Comparison of ENCODE assay signal across 9 cellular contexts in the genomic region with DNA sequence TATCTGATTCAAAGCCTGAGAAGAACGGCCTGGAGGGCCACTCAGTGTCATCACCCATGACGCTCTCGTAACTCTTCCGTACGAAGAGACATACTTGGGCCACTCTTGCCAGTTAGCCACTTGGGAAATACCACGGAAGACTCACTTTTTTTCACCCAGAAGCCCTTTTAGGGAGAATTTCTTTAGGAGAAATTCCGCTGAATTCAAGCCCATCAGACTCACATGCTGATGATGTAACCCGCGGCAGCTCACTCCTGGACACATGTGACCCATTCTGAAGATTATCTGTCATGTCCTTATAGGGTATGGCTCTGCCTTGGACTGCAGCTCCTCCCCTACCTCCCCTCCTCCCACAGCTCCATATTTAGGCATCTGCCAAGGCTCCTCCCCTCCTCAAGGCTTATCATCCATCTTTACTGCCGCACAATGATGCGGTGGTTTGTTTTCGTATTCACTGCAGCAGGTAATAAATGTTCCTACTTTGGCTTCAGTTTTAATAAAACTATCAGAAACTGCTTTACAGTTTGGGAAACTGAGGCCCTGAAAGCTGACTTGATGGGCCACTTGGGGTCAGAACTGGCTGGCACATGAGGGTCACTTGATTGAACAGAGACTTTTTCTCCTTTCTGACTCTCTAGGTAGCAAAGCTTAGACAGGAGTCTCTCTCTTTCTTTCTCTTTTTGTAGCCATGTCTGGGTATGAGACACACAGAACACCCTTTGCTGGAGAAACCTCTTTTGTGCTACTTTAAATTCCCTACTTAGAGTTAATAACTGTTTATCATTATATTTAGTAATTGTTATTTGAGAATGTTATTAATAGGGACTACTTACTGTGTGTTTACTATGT. TPM values are rescaled to one million over a fixed set of nuclear protein-coding genes. Genes with fewer than 3 reads are reported as not detected.
DNase-seq lines count a peak whose midpoint lies in the region; ATAC-seq, FAIRE-seq and TF ChIP-seq lines count a peak whose summit lies in the region.
"Had no signal": no experiment of that assay in that cellular context is flagged by ENCODE, and none has a peak within 500 bp of the region (broad histone marks: within the 10 kb centered on the region; RNA-seq: fewer than 3 reads in every experiment).

No MANE protein-coding gene starts in this region.

- H3K4me3 ChIP-seq in GM12878 = no peak overlapping the region

- BruUV-seq in GM12878 (replicated peaks; lab: Mats Ljungman, UMichigan) = no TSS peak

- peaks cover 79% of the 10 kb centered on the region for H3K79me2 ChIP-seq in GM12878 (ENCODE audit: control insufficient read depth, insufficient read depth, low read length)

- intact Hi-C loops in GM12878 (cut with micrococcal nuclease; ENCODE audit: unreplicated experiment) = no loop called here

- H3K9me3 Mint-ChIP-seq in WTC11 = no peaks in the 10 kb centered on the region

- H3K27ac Mint-ChIP-seq in WTC11 = peak overlapping the region; percentile 53

- H3K4me2 ChIP-seq in GM12878 (ENCODE audit: control insufficient read depth, insufficient read depth) = no peak overlapping the region

- no peaks in the 10 kb centered on the region for H3K27me3 Mint-ChIP-seq in WTC11 (ENCODE audit: low read depth)

- H3K4me1 ChIP-seq in GM12878 (ENCODE audit: control insufficient read depth, insufficient read depth, low read length) = peaks cover 5% of the 10 kb centered on the region; the same call in 1 of the 2 replicates

- WGBS in GM12878 (ENCODE audit: insufficient coverage, insufficient replicate concordance, low lambda C conversion rate, missing lambda C conversion rate) = 82% methylated on average over 12 of the region's 12 CpGs

- in situ Hi-C loops in GM12878 (cut with MboI) = no loop called here

- peak; percentile 96 for ATAC-seq in WTC11
- peak; percentile 50 for ATAC-seq in GM12878
- ATAC-seq in HG02623 (IDR thresholded peaks at IDR 0.05; ENCODE audit: unreplicated experiment) = no peak
- no peak for ATAC-seq in HG03342 (IDR thresholded peaks at IDR 0.05; ENCODE audit: unreplicated experiment)

- H3K36me3 ChIP-seq in GM12878 (ENCODE audit: control insufficient read depth in 2 of 2, insufficient read depth in 2 of 2, low read length in 1 of 2) = peaks cover 21 to 60% of the 10 kb centered on the region in 2 experiments

- TF ChIP-seq CTCF in WTC11 (IDR thresholded peaks at IDR 0.05) (no peak), GM12878 (IDR thresholded peaks at IDR 0.05 in 2 of 3, conservative IDR thresholded peaks at IDR 0.05 in 1 of 3; ENCODE audit: control insufficient read depth in 2 of 3, extremely low read depth in 1 of 3, insufficient read depth in 1 of 3, low read depth in 3 of 3, low read length in 3 of 3) (no peak)

- 0 out of 2 replicates have a peak, but pooled peaks cover 7% of the 10 kb centered on the region for H3K4me1 Mint-ChIP-seq in WTC11

- CTCF ChIA-PET in WTC11 (lab: Charles Lee) (interaction anchor here (1.0 kb wide), 1 partner anchor 86 kb away, joined by 4 read pairs; no protein-coding TSS in a partner anchor), GM12878 (lab: Yijun Ruan, JAX) (interaction anchor here (1.0 kb wide), 1 partner anchor 87 kb away, joined by 3 read pairs; no protein-coding TSS in a partner anchor)

- SMC1A ChIA-PET in GM12878 (lab: Charles Lee; ENCODE audit: uncharacterized antibody, unreplicated experiment) = interaction anchor here (1.1 to 1.9 kb wide), 3 partner anchors 10 to 69 kb away, joined by 5 to 7 read pairs (median 5); no protein-coding TSS in a partner anchor

- 0 out of 2 replicates have a peak, but pooled peaks have one; percentile 31 for TF ChIP-seq POLR2A in GM12878 (IDR thresholded peaks at IDR 0.05; ENCODE audit: low read depth, low read length)

- POLR2A ChIA-PET in WTC11 (lab: Charles Lee) = no interaction called here
- POLR2A ChIA-PET in GM12878 (lab: Charles Lee) = interaction anchor here (0.6 kb wide), 1 partner anchor 9 kb away, joined by 3 read pairs; no protein-coding TSS in a partner anchor

- RAD21 ChIA-PET in GM12878 (lab: Charles Lee; ENCODE audit: unreplicated experiment) = no interaction called here

- no peak overlapping the region for H3K4me3 Mint-ChIP-seq in WTC11

- H3K27me3 ChIP-seq in GM12878 (replicated peaks in 1 of 2; ENCODE audit: control insufficient read depth in 2 of 2, insufficient read depth in 2 of 2, low read length in 1 of 2) = no peaks in the 10 kb centered on the region

- no peak for TF ChIP-seq RAD21 in GM12878 (IDR thresholded peaks at IDR 0.05; ENCODE audit: insufficient read depth, low read depth, low read length)

- H3K9ac ChIP-seq in GM12878 (ENCODE audit: control insufficient read depth, insufficient read depth, low read length) = no peak overlapping the region

- H4K20me1 ChIP-seq in GM12878 (ENCODE audit: control insufficient read depth, insufficient read depth) = peaks cover 11% of the 10 kb centered on the region

- DNase-seq in GM19239 (ENCODE audit: insufficient read length, low spot score) (no peak), WTC11 (ENCODE audit: low spot score) (no peak), GM12878 (ENCODE audit: low read depth, low spot score) (no peak), RCC 7860 (ENCODE audit: low spot score) (no peak), COR-L47 (lab: John Stamatoyannopoulos, UW) (no peak)
- DNase-seq in stimulated activated CD4-positive, alpha-beta T cell treated with anti-CD3 and anti-CD28 coated beads, Interleukin-4, amount 100 ng/mL, for 24 hours = peak; percentile 78
- DNase-seq: NCI-H1417 treated with DMSO at 0.1 percent for 48 hours had no signal

- no peak overlapping the region for H3K27ac ChIP-seq in GM12878 (ENCODE audit: control insufficient read depth, insufficient read depth)

- no peak for TF ChIP-seq EP300 in GM12878 (IDR thresholded peaks at IDR 0.05; ENCODE audit: borderline replicate concordance in 1 of 2, control insufficient read depth in 1 of 2, low read depth in 2 of 2, low read length in 2 of 2)

- no peak overlapping the region for H2AFZ ChIP-seq in GM12878 (ENCODE audit: control insufficient read depth, low read depth, low read length)

- H3K9me3 ChIP-seq in GM12878 (replicated peaks; ENCODE audit: control insufficient read depth, insufficient read depth, low read length) = no peaks in the 10 kb centered on the region

- H3K36me3 Mint-ChIP-seq in WTC11 = peaks cover 5% of the 10 kb centered on the region

- FAIRE-seq in GM19239 (lab: Jason Lieb, UNC) = peak; percentile 33
- no peak for FAIRE-seq in GM12878 (lab: Jason Lieb, UNC)
- no peak for FAIRE-seq in RCC 7860 (lab: Jason Lieb, UNC)

TF ChIP-seq in WTC11, 78 proteins besides CTCF, POLR2A, EP300 and RAD21 (continues in another document):
- TF ChIP-seq TEAD4 (CRISPR knock-in tag; IDR thresholded peaks at IDR 0.05) (no peak), IRF2 (CRISPR knock-in tag; IDR thresholded peaks at IDR 0.05; ENCODE audit: borderline replicate concordance, low read depth) (no peak), SOX15 (CRISPR knock-in tag; IDR thresholded peaks at IDR 0.05) (no peak)
- TF ChIP-seq, protein P1, sequence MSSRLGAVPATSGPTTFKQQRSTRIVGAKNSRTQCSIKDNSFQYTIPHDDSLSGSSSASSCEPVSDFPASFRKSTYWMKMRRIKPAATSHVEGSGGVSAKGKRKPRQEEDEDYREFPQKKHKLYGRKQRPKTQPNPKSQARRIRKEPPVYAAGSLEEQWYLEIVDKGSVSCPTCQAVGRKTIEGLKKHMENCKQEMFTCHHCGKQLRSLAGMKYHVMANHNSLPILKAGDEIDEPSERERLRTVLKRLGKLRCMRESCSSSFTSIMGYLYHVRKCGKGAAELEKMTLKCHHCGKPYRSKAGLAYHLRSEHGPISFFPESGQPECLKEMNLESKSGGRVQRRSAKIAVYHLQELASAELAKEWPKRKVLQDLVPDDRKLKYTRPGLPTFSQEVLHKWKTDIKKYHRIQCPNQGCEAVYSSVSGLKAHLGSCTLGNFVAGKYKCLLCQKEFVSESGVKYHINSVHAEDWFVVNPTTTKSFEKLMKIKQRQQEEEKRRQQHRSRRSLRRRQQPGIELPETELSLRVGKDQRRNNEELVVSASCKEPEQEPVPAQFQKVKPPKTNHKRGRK (CRISPR knock-in tag; IDR thresholded peaks at IDR 0.05; ENCODE audit: borderline replicate concordance) = no peak

TF ChIP-seq in GM12878, 131 proteins besides CTCF, POLR2A, EP300 and RAD21 (continues in another document):
- TF ChIP-seq, protein P2, sequence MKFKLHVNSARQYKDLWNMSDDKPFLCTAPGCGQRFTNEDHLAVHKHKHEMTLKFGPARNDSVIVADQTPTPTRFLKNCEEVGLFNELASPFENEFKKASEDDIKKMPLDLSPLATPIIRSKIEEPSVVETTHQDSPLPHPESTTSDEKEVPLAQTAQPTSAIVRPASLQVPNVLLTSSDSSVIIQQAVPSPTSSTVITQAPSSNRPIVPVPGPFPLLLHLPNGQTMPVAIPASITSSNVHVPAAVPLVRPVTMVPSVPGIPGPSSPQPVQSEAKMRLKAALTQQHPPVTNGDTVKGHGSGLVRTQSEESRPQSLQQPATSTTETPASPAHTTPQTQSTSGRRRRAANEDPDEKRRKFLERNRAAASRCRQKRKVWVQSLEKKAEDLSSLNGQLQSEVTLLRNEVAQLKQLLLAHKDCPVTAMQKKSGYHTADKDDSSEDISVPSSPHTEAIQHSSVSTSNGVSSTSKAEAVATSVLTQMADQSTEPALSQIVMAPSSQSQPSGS (IDR thresholded peaks at IDR 0.05; ENCODE audit: low read length) = no peak
- TF ChIP-seq PML (IDR thresholded peaks at IDR 0.05; ENCODE audit: low read length) (0 out of 2 replicates have a peak, but pooled peaks have one; percentile 30), SRF (IDR thresholded peaks at IDR 0.05; ENCODE audit: low read depth in 2 of 2, low read length in 2 of 2) (peak; percentile 79 to 80)

RNA-seq across cellular contexts. Expression of a gene that starts 42.1 kb away (rescaled TPM):
- total RNA-seq in WTC11 (2021) (3.9 to 8.7 TPM (median 7.4 TPM) in 3 replicates), GM12878 (2014; rRNA removed) (47.2 and 49.3 TPM in 2 replicates), GM12878 (2014; rRNA removed; fragmentation: Illumina TruSeq; extraction: Trizol) (46.5 and 48.1 TPM in 2 replicates), GM12878 (2021) (64.5 and 65.7 TPM in 2 replicates)
- total RNA-seq in GM12878 (2013; cell fraction: nucleolus; rRNA removed) = 89.6 and 93.8 TPM in 2 replicates
- polyA plus RNA-seq in GM12878 (2011; ENCODE audit: low read depth) = 44.8 TPM
- polyA plus RNA-seq in GM12878 (2011; rRNA removed) (120 and 128 TPM in 2 replicates), GM12878 (2014; fragmentation: Illumina TruSeq; extraction: Trizol) (51.9 and 67.1 TPM in 2 replicates), GM12878 (2014; fragmentation: Nextera tagmentation; extraction: Ambion mirVana) (10 to 100 TPM; 48.9 to 78.4 TPM), GM12878 (2014; rRNA removed) (48.4 and 49.5 TPM in 2 replicates), GM12878 (2016; fragmentation: Nextera tagmentation; extraction: Ambion mirVana) (10 to 100 TPM; 63.8 to 64.4 TPM)
- polyA plus RNA-seq in GM12878 (2011; cell fraction: cytosol; rRNA removed) = 117 and 119 TPM in 2 replicates
- polyA plus RNA-seq in GM12878 (2011; cell fraction: nucleus; rRNA removed) = 75.7 and 87.1 TPM in 2 replicates
- polyA plus RNA-seq in GM12878 (2012) = 56.8 and 82.4 TPM in 2 replicates
- 176 and 260 TPM in 2 replicates for polyA minus RNA-seq in GM12878 (2011; rRNA and poly(A)+ RNA removed)
- polyA minus RNA-seq in GM12878 (2011; cell fraction: cytosol; rRNA and poly(A)+ RNA removed) = 56.8 and 63.4 TPM in 2 replicates
- polyA minus RNA-seq in GM12878 (2011; cell fraction: nucleus; rRNA and poly(A)+ RNA removed) = 91.3 and 105 TPM in 2 replicates

Comparison
In these comparisons a context has a peak if more than half of its experiments do, and no peak if none do; other contexts are left out.
1. ATAC-seq: peak in WTC11 (single experiment) and GM12878 (single experiment); none in HG02623 (single experiment) and HG03342 (single experiment).